Comparison of ENCODE assay signal across 20 cellular contexts in the genomic region with DNA sequence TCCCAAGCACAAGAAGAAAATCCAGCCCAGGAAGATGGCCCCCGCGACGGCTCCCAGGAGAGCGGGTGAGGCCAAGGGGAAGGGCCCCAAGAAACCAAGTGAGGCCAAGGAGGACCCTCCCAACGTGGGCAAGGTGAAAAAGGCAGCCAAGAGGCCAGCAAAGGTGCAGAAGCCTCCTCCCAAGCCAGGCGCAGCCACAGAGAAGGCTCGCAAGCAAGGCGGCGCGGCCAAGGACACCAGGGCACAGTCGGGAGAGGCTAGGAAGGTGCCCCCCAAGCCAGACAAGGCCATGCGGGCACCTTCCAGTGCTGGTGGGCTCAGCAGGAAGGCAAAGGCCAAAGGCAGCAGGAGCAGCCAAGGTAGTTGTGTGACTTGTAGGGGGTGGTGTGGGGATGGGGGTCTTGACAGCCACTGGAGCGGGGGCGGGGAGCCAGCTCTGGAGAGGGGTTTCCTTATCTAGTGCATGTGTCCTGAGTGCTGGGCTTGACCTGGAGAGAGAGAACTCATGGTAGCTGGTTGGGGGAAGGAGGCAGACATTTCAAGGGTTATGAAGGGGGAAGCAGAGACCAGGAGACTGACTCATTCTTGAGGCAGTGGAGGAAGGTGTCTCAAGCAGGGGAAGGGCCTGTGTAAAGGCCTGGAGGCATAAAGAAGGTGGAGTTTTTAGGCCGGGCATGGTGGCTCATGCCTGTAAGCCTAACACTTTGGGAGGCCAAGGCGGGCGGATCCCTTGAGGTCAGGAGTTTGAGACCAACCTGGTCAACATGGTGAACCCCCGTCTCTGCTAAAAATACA. TPM values are rescaled to one million over a fixed set of nuclear protein-coding genes. Genes with fewer than 3 reads are reported as not detected.
A peak's percentile ranks its signal among the peaks of the same experiment; 100 is the strongest.
DNase-seq lines count a peak whose midpoint lies in the region; ATAC-seq and TF ChIP-seq lines count a peak whose summit lies in the region.
"Had no signal": no experiment of that assay in that cellular context is flagged by ENCODE, and none has a peak within 500 bp of the region (broad histone marks: within the 10 kb centered on the region; RNA-seq: fewer than 3 reads in every experiment).

No MANE protein-coding gene starts in this region.

- H3K27me3 ChIP-seq in NT2/D1 (ENCODE audit: insufficient read depth, insufficient read length): no peaks in the 10 kb centered on the region
- H3K27me3 ChIP-seq in trophoblast cell (ENCODE audit: insufficient read depth, low read length): no peaks in the 10 kb centered on the region
- no peaks in the 10 kb centered on the region for H3K27me3 ChIP-seq in CD8-positive, alpha-beta T cell (ENCODE audit: insufficient read depth, low read length)
- H3K27me3 ChIP-seq: cardiac muscle cell had no signal

- peak overlapping the region; percentile 78 for H4K91ac ChIP-seq in trophoblast cell (ENCODE audit: low read depth, low read length)

- H3K4me3 ChIP-seq in NT2/D1 (ENCODE audit: insufficient read length, low read depth) (no peak overlapping the region), trophoblast cell (ENCODE audit: low read depth, low read length) (no peak overlapping the region)
- no peak overlapping the region for H3K4me3 ChIP-seq in CD8-positive, alpha-beta T cell (ENCODE audit: low read depth, low read length)
- H3K4me3 ChIP-seq: cardiac muscle cell, SJCRH30, skin epidermis had no signal

- H3K4me1 Mint-ChIP-seq in CD8-positive, alpha-beta T cell (ENCODE audit: low read depth): peaks cover 6% of the 10 kb centered on the region

- H3K9ac ChIP-seq in NT2/D1 (ENCODE audit: insufficient read length, low read depth) (peak overlapping the region; percentile 2), trophoblast cell (ENCODE audit: low read length) (no peak overlapping the region)

- peak overlapping the region; percentile 17 for H4K12ac ChIP-seq in trophoblast cell (ENCODE audit: low read depth, low read length)

- no peak overlapping the region for H2AFZ ChIP-seq in trophoblast cell (ENCODE audit: insufficient read depth, low read length, poor library complexity)

- no peak overlapping the region for H3K4me3 Mint-ChIP-seq in CD8-positive, alpha-beta T cell
- H3K4me3 Mint-ChIP-seq: activated T-cell treated with anti-CD3 and anti-CD28 coated beads, Interleukin-2, amount 50 U/mL, for 72 hours; natural killer cell; type B pancreatic cell had no signal

- peak overlapping the region; percentile 84 for H3K14ac ChIP-seq in trophoblast cell (ENCODE audit: low read length)

- H3K79me2 ChIP-seq in trophoblast cell (ENCODE audit: control insufficient read depth, insufficient read depth, low read length, poor library complexity): peaks cover 2% of the 10 kb centered on the region

- CTCF ChIA-PET in CD8-positive, alpha-beta T cell (lab: Charles Lee): interaction anchor here (1.4 kb wide), 1 partner anchor 17 kb away, joined by 4 read pairs; no protein-coding TSS in a partner anchor

- H3K27me3 Mint-ChIP-seq in CD8-positive, alpha-beta T cell (ENCODE audit: low read depth): no peaks in the 10 kb centered on the region

- H3K27ac Mint-ChIP-seq in CD8-positive, alpha-beta T cell: no peak overlapping the region
- H3K27ac Mint-ChIP-seq: activated T-cell treated with anti-CD3 and anti-CD28 coated beads, Interleukin-2, amount 50 U/mL, for 72 hours; natural killer cell; type B pancreatic cell had no signal

- peaks cover 13% of the 10 kb centered on the region for H3K79me1 ChIP-seq in trophoblast cell (ENCODE audit: low read length)

- peak overlapping the region; percentile 13 for H3K4ac ChIP-seq in trophoblast cell (ENCODE audit: low read depth, low read length)

- H3K18ac ChIP-seq in trophoblast cell (ENCODE audit: low read length): peak overlapping the region; percentile 73

- peak overlapping the region; percentile 22 for H4K8ac ChIP-seq in trophoblast cell (ENCODE audit: low read depth, low read length)

- H2BK12ac ChIP-seq in trophoblast cell (ENCODE audit: low read length): peak overlapping the region; percentile 87

- DNase-seq in SIG-M5 treated with dmso at 0.1 percent for 504 hours (lab: John Stamatoyannopoulos, UW; ENCODE audit: unreplicated experiment) (peak; percentile 61), SIG-M5 (lab: John Stamatoyannopoulos, UW) (no peak), NT2/D1 (ENCODE audit: low read depth, low spot score) (no peak), dermis blood vessel endothelial cell (peak; percentile 55), trophoblast cell (peak; percentile 64 to 81), HuH-7 (ENCODE audit: low spot score) (no peak)
- DNase-seq in CD8-positive, alpha-beta T cell: no peak
- DNase-seq: activated T-cell treated with anti-CD3 and anti-CD28 coated beads, Interleukin-2, amount 50 U/mL, for 72 hours; DMS79 treated with DMSO at 0.1 percent for 48 hours; natural killer cell; NCI-H1105 treated with DMSO at 0.1 percent for 48 hours; NCI-H510A; SJCRH30 had no signal

- intact Hi-C loops in CD8-positive, alpha-beta T cell (cut with DNase I, micrococcal nuclease): no loop called here

- H3K27ac ChIP-seq in trophoblast cell (ENCODE audit: low read depth, low read length): peak overlapping the region; percentile 8
- no peak overlapping the region for H3K27ac ChIP-seq in CD8-positive, alpha-beta T cell (ENCODE audit: low read depth, low read length)
- H3K27ac ChIP-seq: 22Rv1, cardiac muscle cell, SJCRH30, skin epidermis had no signal

- POLR2A ChIA-PET in CD8-positive, alpha-beta T cell (lab: Charles Lee): interaction anchor here (1.2 kb wide), 1 partner anchor 11 kb away, joined by 3 read pairs; no protein-coding TSS in a partner anchor

- peak overlapping the region; percentile 86 for H2AK5ac ChIP-seq in trophoblast cell (ENCODE audit: low read length)

- no peaks in the 10 kb centered on the region for H3K9me3 ChIP-seq in NT2/D1 (ENCODE audit: insufficient read depth, low read length)
- no peaks in the 10 kb centered on the region for H3K9me3 ChIP-seq in trophoblast cell (ENCODE audit: insufficient read depth, low read depth, low read length)
- no peaks in the 10 kb centered on the region for H3K9me3 ChIP-seq in CD8-positive, alpha-beta T cell (ENCODE audit: low read length)
- H3K9me3 ChIP-seq: SJCRH30 had no signal

- ATAC-seq in GM18909 (IDR thresholded peaks at IDR 0.05; ENCODE audit: poor library complexity, unreplicated experiment): no peak
- ATAC-seq in CD8-positive, alpha-beta T cell: no peak
- ATAC-seq: activated CD4-positive, CD25-positive, alpha-beta regulatory T cell treated with anti-CD3 and anti-CD28 coated beads, Interleukin-2, amount 50 U/mL, for 24 hours; activated T-cell treated with anti-CD3 and anti-CD28 coated beads, Interleukin-2, amount 50 U/mL, for 72 hours; natural killer cell had no signal

- TF ChIP-seq CTCF in CD8-positive, alpha-beta T cell (IDR thresholded peaks at IDR 0.05): no peak

- peaks cover 12% of the 10 kb centered on the region for H3K4me1 ChIP-seq in NT2/D1 (ENCODE audit: insufficient read depth, insufficient read length)
- peaks cover 14 to 16% of the 10 kb centered on the region in 2 experiments for H3K4me1 ChIP-seq in trophoblast cell (ENCODE audit: control insufficient read depth in 1 of 2, insufficient read depth in 2 of 2, low read length in 2 of 2)
- H3K4me1 ChIP-seq in CD8-positive, alpha-beta T cell (ENCODE audit: insufficient read depth, low read length): peaks cover 6% of the 10 kb centered on the region

- peak overlapping the region; percentile 50 for H2BK120ac ChIP-seq in trophoblast cell (ENCODE audit: insufficient read depth, low read length, poor library complexity)

- H3K4me2 ChIP-seq in trophoblast cell (ENCODE audit: low read length): no peak overlapping the region

- H3K9me3 Mint-ChIP-seq in CD8-positive, alpha-beta T cell: no peaks in the 10 kb centered on the region
- H3K9me3 Mint-ChIP-seq: activated T-cell treated with anti-CD3 and anti-CD28 coated beads, Interleukin-2, amount 50 U/mL, for 72 hours; natural killer cell; type B pancreatic cell had no signal

- WGBS in trophoblast cell (ENCODE audit: extremely low coverage, insufficient coverage, insufficient read length): no CpG with 5 or more reads among the region's 18 CpGs

- H3K36me3 Mint-ChIP-seq in CD8-positive, alpha-beta T cell: no peaks in the 10 kb centered on the region
- H3K36me3 Mint-ChIP-seq: natural killer cell, type B pancreatic cell had no signal

- H3K36me3 ChIP-seq in NT2/D1 (ENCODE audit: insufficient read depth, insufficient read length, low read length) (peaks cover 25% of the 10 kb centered on the region), trophoblast cell (ENCODE audit: control insufficient read depth in 1 of 2, insufficient read depth in 2 of 2, low read length in 2 of 2) (no peaks in the 10 kb centered on the region)
- H3K36me3 ChIP-seq in CD8-positive, alpha-beta T cell (ENCODE audit: insufficient read depth, low read length): no peaks in the 10 kb centered on the region
- H3K36me3 ChIP-seq: cardiac muscle cell, SJCRH30 had no signal

- no peak overlapping the region for H3K23ac ChIP-seq in trophoblast cell (ENCODE audit: low read length)

- peak overlapping the region; percentile 32 for H2BK5ac ChIP-seq in trophoblast cell (ENCODE audit: low read depth, low read length, poor library complexity)

RNA-seq across cellular contexts. Expression of a gene that starts 6.2 kb away (rescaled TPM):
- not detected in 2 replicates for total RNA-seq in dermis blood vessel endothelial cell
- not detected in 2 replicates for polyA plus RNA-seq in trophoblast cell (2013)
- not detected for total RNA-seq in CD8-positive, alpha-beta T cell
- total RNA-seq: activated T-cell treated with anti-CD3 and anti-CD28 coated beads, Interleukin-2, amount 50 U/mL, for 72 hours; cardiac muscle cell; fibroblast of lung; natural killer cell; SJCRH30 had no signal
- polyA plus RNA-seq: cardiac muscle cell, fibroblast of lung had no signal

RNA-seq across cellular contexts. Expression of a gene that starts 20.8 kb away (rescaled TPM):
- total RNA-seq in dermis blood vessel endothelial cell: not detected in 2 replicates
- polyA plus RNA-seq in trophoblast cell (2013): 0.01 TPM in 1 of 2 replicates, not detected in the other
- not detected for total RNA-seq in CD8-positive, alpha-beta T cell
- total RNA-seq: activated T-cell treated with anti-CD3 and anti-CD28 coated beads, Interleukin-2, amount 50 U/mL, for 72 hours; cardiac muscle cell; fibroblast of lung; natural killer cell; SJCRH30 had no signal
- polyA plus RNA-seq: cardiac muscle cell, fibroblast of lung had no signal

RNA-seq across cellular contexts. Expression of a gene that starts 57.3 kb away (rescaled TPM):
- 415 and 872 TPM in 2 replicates for total RNA-seq in dermis blood vessel endothelial cell
- polyA plus RNA-seq in trophoblast cell (2013): 282 and 293 TPM in 2 replicates
- 10 to 100 TPM; 84.7 to 96.8 TPM for total RNA-seq in CD8-positive, alpha-beta T cell

Comparison
In these comparisons a context has a peak if more than half of its experiments do, and no peak if none do; other contexts are left out.
1. DNase-seq: peak in SIG-M5 treated with dmso at 0.1 percent for 504 hours (single experiment), dermis blood vessel endothelial cell (single experiment) and trophoblast cell (2 of 2); none in SIG-M5 (single experiment), NT2/D1 (single experiment), HuH-7 (single experiment) and CD8-positive, alpha-beta T cell (0 of 7).